Comparison of ENCODE assay signal across 28 cellular contexts in genomic region chr22:25780673-25781072, GRCh38. TPM values are rescaled to one million over a fixed set of nuclear protein-coding genes. Genes with fewer than 3 reads are reported as not detected.
DNase-seq lines count a peak whose midpoint lies in the region; ATAC-seq and FAIRE-seq lines count a peak whose summit lies in the region.
"Had no signal": no experiment of that assay in that cellular context is flagged by ENCODE, and none has a peak within 500 bp of the region (broad histone marks: within the 10 kb centered on the region; RNA-seq: fewer than 3 reads in every experiment).

No MANE protein-coding gene starts in this region.

- no peaks in the 10 kb centered on the region for H3K36me3 Mint-ChIP-seq in activated T-helper 17 cell treated with anti-CD3 and anti-CD28 coated beads, Interleukin-2, amount 50 U/mL, for 72 hours (ENCODE audit: low read depth)
- H3K36me3 Mint-ChIP-seq: stimulated activated effector memory CD8-positive, alpha-beta T cell treated with anti-CD3 and anti-CD28 coated beads, Interleukin-12 subunit alpha, Interleukin-12 subunit beta, amount 100 ng/mL, for 72 hours; T-cell had no signal

- no peak for ATAC-seq in activated T-helper 17 cell treated with anti-CD3 and anti-CD28 coated beads, Interleukin-2, amount 50 U/mL, for 72 hours (replicated peaks)
- no peak for ATAC-seq in stimulated activated naive CD8-positive, alpha-beta T cell treated with anti-CD3 and anti-CD28 coated beads, Interleukin-15, Interleukin-2, amounts not matched to agents 100 U/mL and 50 U/mL, for 24 hours
- ATAC-seq in GM21723 (IDR thresholded peaks at IDR 0.05; ENCODE audit: unreplicated experiment): no peak
- no peak for ATAC-seq in HG02623 (IDR thresholded peaks at IDR 0.05; ENCODE audit: unreplicated experiment)
- ATAC-seq: activated CD8-positive, alpha-beta T cell treated with anti-CD3 and anti-CD28 coated beads, Interleukin-2, amount 10 ng/mL, durations not matched to agents 7 days and 5 days; esophagus mucosa; gastroesophageal sphincter; stimulated activated effector memory CD8-positive, alpha-beta T cell treated with anti-CD3 and anti-CD28 coated beads, Interleukin-12 subunit alpha, Interleukin-12 subunit beta, amount 100 ng/mL, for 72 hours; T-cell; upper lobe of right lung had no signal

- H3K4me3 Mint-ChIP-seq in activated T-helper 17 cell treated with anti-CD3 and anti-CD28 coated beads, Interleukin-2, amount 50 U/mL, for 72 hours: no peak overlapping the region
- H3K4me3 Mint-ChIP-seq: activated CD8-positive, alpha-beta T cell treated with anti-CD3 and anti-CD28 coated beads, Interleukin-2, amount 10 ng/mL, durations not matched to agents 7 days and 5 days; nephron; stimulated activated effector memory CD8-positive, alpha-beta T cell treated with anti-CD3 and anti-CD28 coated beads, Interleukin-12 subunit alpha, Interleukin-12 subunit beta, amount 100 ng/mL, for 72 hours; T-cell had no signal

- peak; percentile 31 for FAIRE-seq in endometrium (lab: Jason Lieb, UNC)
- FAIRE-seq: keratinocyte had no signal

- H3K27ac Mint-ChIP-seq in activated T-helper 17 cell treated with anti-CD3 and anti-CD28 coated beads, Interleukin-2, amount 50 U/mL, for 72 hours: no peak overlapping the region
- H3K27ac Mint-ChIP-seq: activated CD8-positive, alpha-beta T cell treated with anti-CD3 and anti-CD28 coated beads, Interleukin-2, amount 10 ng/mL, durations not matched to agents 7 days and 5 days; nephron; stimulated activated effector memory CD8-positive, alpha-beta T cell treated with anti-CD3 and anti-CD28 coated beads, Interleukin-12 subunit alpha, Interleukin-12 subunit beta, amount 100 ng/mL, for 72 hours; T-cell had no signal

- H3K27me3 Mint-ChIP-seq in activated T-helper 17 cell treated with anti-CD3 and anti-CD28 coated beads, Interleukin-2, amount 50 U/mL, for 72 hours: peaks cover 10% of the 10 kb centered on the region

- H3K4me1 Mint-ChIP-seq in activated T-helper 17 cell treated with anti-CD3 and anti-CD28 coated beads, Interleukin-2, amount 50 U/mL, for 72 hours: no peaks in the 10 kb centered on the region
- H3K4me1 Mint-ChIP-seq: nephron; stimulated activated effector memory CD8-positive, alpha-beta T cell treated with anti-CD3 and anti-CD28 coated beads, Interleukin-12 subunit alpha, Interleukin-12 subunit beta, amount 100 ng/mL, for 72 hours; T-cell had no signal

- H3K9me3 Mint-ChIP-seq in activated T-helper 17 cell treated with anti-CD3 and anti-CD28 coated beads, Interleukin-2, amount 50 U/mL, for 72 hours: no peaks in the 10 kb centered on the region
- H3K9me3 Mint-ChIP-seq: nephron; stimulated activated effector memory CD8-positive, alpha-beta T cell treated with anti-CD3 and anti-CD28 coated beads, Interleukin-12 subunit alpha, Interleukin-12 subunit beta, amount 100 ng/mL, for 72 hours; T-cell had no signal

- peak; percentile 10 for DNase-seq in NCI-H748 (lab: John Stamatoyannopoulos, UW; ENCODE audit: unreplicated experiment)
- no peak for DNase-seq in NCI-H748 treated with DMSO at 0.1 percent for 48 hours (lab: John Stamatoyannopoulos, UW)
- DNase-seq in NCI-H69 (lab: John Stamatoyannopoulos, UW): peak; percentile 70
- DNase-seq in stimulated activated naive CD8-positive, alpha-beta T cell treated with anti-CD3 and anti-CD28 coated beads, Interleukin-15, Interleukin-2, amounts not matched to agents 100 U/mL and 50 U/mL, for 24 hours: no peak
- DNase-seq: ACHN; activated CD4-positive, alpha-beta T cell treated with anti-CD3 and anti-CD28 coated beads for 1 hour; activated CD8-positive, alpha-beta T cell treated with anti-CD3 and anti-CD28 coated beads, Interleukin-2, amount 10 ng/mL, durations not matched to agents 7 days and 5 days; activated gamma-delta T cell treated with Interleukin-2 at 50 U/mL for 16 hours; brain microvascular endothelial cell; colonic mucosa; effector memory CD4-positive, alpha-beta T cell; NCI-H187; NCI-H345; ovary; Peyer's patch; SIG-M5; T-cell; upper lobe of right lung had no signal

RNA-seq across cellular contexts. Expression of gene MYO18B, which starts 38.7 kb away (rescaled TPM):
- total RNA-seq in activated T-helper 17 cell treated with anti-CD3 and anti-CD28 coated beads, Interleukin-2, amount 50 U/mL, for 72 hours: 1 to 10 TPM; 2.3 to 4.3 TPM
- total RNA-seq: M059J had no signal

Comparison
In these comparisons a context has a peak if more than half of its experiments do, and no peak if none do; other contexts are left out.
1. DNase-seq: peak in NCI-H748 (single experiment) and NCI-H69 (single experiment); none in NCI-H748 treated with DMSO at 0.1 percent for 48 hours (single experiment) and stimulated activated naive CD8-positive, alpha-beta T cell treated with anti-CD3 and anti-CD28 coated beads, Interleukin-15, Interleukin-2, amounts not matched to agents 100 U/mL and 50 U/mL, for 24 hours (single experiment).